16 cellular contexts compared by ENCODE assay signal in the genomic region with DNA sequence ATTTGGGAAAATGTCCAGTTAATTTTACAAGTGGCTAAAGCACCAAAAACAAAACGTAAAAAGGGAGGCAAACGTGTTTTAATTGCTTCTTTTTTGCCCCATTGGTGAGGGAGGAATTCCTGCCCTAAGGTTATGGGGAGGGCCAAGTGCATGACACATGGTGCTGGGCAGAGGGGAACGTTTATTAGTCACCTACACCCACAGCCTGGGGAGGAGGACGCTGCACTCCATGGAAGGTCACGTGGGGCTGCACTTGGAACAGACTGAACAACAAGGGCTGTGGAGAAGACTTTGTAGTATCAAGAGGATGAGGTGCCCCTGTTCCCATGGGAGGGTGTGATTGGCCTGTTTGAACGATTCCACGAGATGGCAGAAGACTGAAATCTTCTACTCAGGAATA. TPM values are rescaled to one million over a fixed set of nuclear protein-coding genes. Genes with fewer than 3 reads are reported as not detected.
DNase-seq lines count a peak whose midpoint lies in the region; ATAC-seq and TF ChIP-seq lines count a peak whose summit lies in the region.
"Had no signal": no experiment of that assay in that cellular context is flagged by ENCODE, and none has a peak within 500 bp of the region (broad histone marks: within the 10 kb centered on the region; RNA-seq: fewer than 3 reads in every experiment).

No MANE protein-coding gene starts in this region.

- DNase-seq in BJ (ENCODE audit: low read depth) (peak; percentile 42), HT-29 (ENCODE audit: low spot score) (peak; percentile 26), astrocyte of the hippocampus (ENCODE audit: low read depth, low spot score) (peak; percentile 52), left lung (no peak), RPMI8226 (no peak), type B pancreatic cell (ENCODE audit: extremely low spot score, unreplicated experiment) (no peak), NCI-H146 treated with DMSO at 0.1 percent for 48 hours (lab: John Stamatoyannopoulos, UW; ENCODE audit: unreplicated experiment) (no peak)
- DNase-seq: activated CD4-positive, alpha-beta T cell treated with anti-CD3 and anti-CD28 coated beads for 4 hours; DMS79; mesendoderm; NCI-H1092 treated with DMSO at 0.1 percent for 48 hours; NCI-H510A; T-helper 2 cell had no signal

- no peak for TF ChIP-seq CTCF in BJ (IDR thresholded peaks at IDR 0.05; ENCODE audit: insufficient read depth, low read depth, low read length)
- no peak for TF ChIP-seq CTCF in left lung (IDR thresholded peaks at IDR 0.05)
- TF ChIP-seq CTCF in type B pancreatic cell (conservative IDR thresholded peaks at IDR 0.05) = no peak

- H3K36me3 ChIP-seq in BJ (ENCODE audit: control insufficient read depth, insufficient read depth, low read length) = no peaks in the 10 kb centered on the region
- no peaks in the 10 kb centered on the region for H3K36me3 ChIP-seq in left lung
- H3K36me3 ChIP-seq: neutrophil had no signal

- H3K27ac ChIP-seq in left lung = no peak overlapping the region
- H3K27ac ChIP-seq: coronary artery, neutrophil had no signal

- intact Hi-C loops in left lung (cut with DNase I) = no loop called here

- H3K27ac Mint-ChIP-seq in type B pancreatic cell = no peak overlapping the region

- H3K36me3 Mint-ChIP-seq in type B pancreatic cell = no peaks in the 10 kb centered on the region

- H3K27me3 Mint-ChIP-seq in type B pancreatic cell = peaks cover 2% of the 10 kb centered on the region

- H3K4me3 ChIP-seq in BJ (ENCODE audit: low read depth, low read length) (no peak overlapping the region), left lung (no peak overlapping the region)
- H3K4me3 ChIP-seq: coronary artery had no signal

- POLR2A ChIA-PET in BJ (lab: Charles Lee) = no interaction called here

- no peaks in the 10 kb centered on the region for H3K9me3 Mint-ChIP-seq in type B pancreatic cell

- peak; percentile 70 for ATAC-seq in left lung
- no peak for ATAC-seq in GM21619 (IDR thresholded peaks at IDR 0.05; ENCODE audit: unreplicated experiment)

- CTCF ChIA-PET in BJ (lab: Yijun Ruan, JAX) = interaction anchor here (0.7 kb wide), 1 partner anchor 287 kb away, joined by 3 read pairs; no protein-coding TSS in a partner anchor

- H3K27me3 ChIP-seq in BJ (ENCODE audit: control insufficient read depth, insufficient read depth, low read length) (no peaks in the 10 kb centered on the region), left lung (peaks cover 0 to 2% of the 10 kb centered on the region in 2 donors)
- H3K27me3 ChIP-seq: neutrophil had no signal

- H3K4me1 ChIP-seq in left lung = no peaks in the 10 kb centered on the region

- no peaks in the 10 kb centered on the region for H3K4me1 Mint-ChIP-seq in type B pancreatic cell (ENCODE audit: unreplicated experiment)

- H3K9me3 ChIP-seq in left lung = no peaks in the 10 kb centered on the region
- H3K9me3 ChIP-seq: neutrophil had no signal

- no peak overlapping the region for H3K4me3 Mint-ChIP-seq in type B pancreatic cell

RNA-seq across cellular contexts. Expression of gene ADAMTS16, which starts 13.7 kb away (rescaled TPM):
- polyA plus RNA-seq in BJ (2011; rRNA removed) = 0.04 and 0.05 TPM in 2 replicates
- polyA minus RNA-seq in BJ (2011; rRNA and poly(A)+ RNA removed) = 0.09 and 0.10 TPM in 2 replicates
- not detected in 2 replicates for total RNA-seq in HT-29 (2014; rRNA removed; shearing (Covaris generic))
- total RNA-seq in left lung (10 to 100 TPM in 1 of 2 donors, under 1 TPM in 1; 0.29 to 28.7 TPM), type B pancreatic cell (ENCODE audit: low replicate concordance) (2.0 and 23.3 TPM in 2 replicates)

Comparison
In these comparisons a context has a peak if more than half of its experiments do, and no peak if none do; other contexts are left out.
1. DNase-seq: peak in BJ (single experiment), HT-29 (single experiment) and astrocyte of the hippocampus (single experiment); none in left lung (0 of 2), RPMI8226 (single experiment), type B pancreatic cell (single experiment) and NCI-H146 treated with DMSO at 0.1 percent for 48 hours (single experiment).